In genomic region chr7:112422842-112423496, GRCh38 we compare ENCODE assay signal across 8 cellular contexts. TPM values are rescaled to one million over a fixed set of nuclear protein-coding genes. Genes with fewer than 3 reads are reported as not detected.
DNase-seq lines count a peak whose midpoint lies in the region; FAIRE-seq and TF ChIP-seq lines count a peak whose summit lies in the region.

No MANE protein-coding gene starts in this region.

- TF ChIP-seq CTCF in HL-60 (IDR thresholded peaks at IDR 0.05; ENCODE audit: insufficient read depth, low read length) (no peak), thyroid gland (IDR thresholded peaks at IDR 0.05) (no peak), D721Med (IDR thresholded peaks at IDR 0.05; ENCODE audit: insufficient read depth, missing control alignments) (no peak)

- intact Hi-C loops in thyroid gland (cut with DNase I): no loop called here

- in situ Hi-C loops in SK-MEL-5 (cut with HindIII; ENCODE audit: low pct_unique_long_range_greater_than_20kb, low sequenced_read_pairs): loop anchor here (25.0 kb wide), 1 partner anchor 661 kb away; no protein-coding TSS in a partner anchor

- H3K27me3 ChIP-seq in HL-60 (ENCODE audit: insufficient read depth, poor library complexity, severe bottlenecking): no peaks in the 10 kb centered on the region
- no peaks in the 10 kb centered on the region for H3K27me3 ChIP-seq in thyroid gland

- FAIRE-seq in D721Med (lab: Jason Lieb, UNC): no peak

- peaks cover 16 to 20% of the 10 kb centered on the region in 2 donors for H3K4me1 ChIP-seq in thyroid gland

- WGBS in thyroid gland, 2 donors: 64 to 66% methylated on average over 6 of the region's 6 CpGs

- H3K36me3 ChIP-seq in thyroid gland: no peaks in the 10 kb centered on the region

- DNase-seq in activated gamma-delta T cell treated with Interleukin-2 at 50 U/mL for 16 hours (peak; percentile 7), activated gamma-delta T cell (lab: John Stamatoyannopoulos, UW) (no peak), HL-60 (ENCODE audit: low read depth in 1 of 2, low spot score in 1 of 2) (peak; percentile 84 to 91), SK-MEL-5 (ENCODE audit: low read depth, low spot score) (peak; percentile 68), ecto neural progenitor cell (ENCODE audit: low spot score) (peak; percentile 72), lung microvascular endothelial cell (ENCODE audit: low read depth in 2 of 2) (peak; percentile 77 to 93), thyroid gland (peak; percentile 50 to 65), D721Med (ENCODE audit: insufficient read length, low spot score) (no peak)

- H3K4me3 ChIP-seq in HL-60 (replicated peaks; ENCODE audit: insufficient read depth, low read length): no peak overlapping the region
- H3K4me3 ChIP-seq in thyroid gland (replicated peaks in 1 of 3): no peak overlapping the region

- peak overlapping the region; percentile 84 for H3K27ac ChIP-seq in HL-60 (replicated peaks)
- peak overlapping the region in 2 of 3 donors; percentile 27 to 54 for H3K27ac ChIP-seq in thyroid gland

- no peak for TF ChIP-seq POLR2A in thyroid gland (IDR thresholded peaks at IDR 0.05)

- no peaks in the 10 kb centered on the region for H3K9me3 ChIP-seq in thyroid gland

RNA-seq across cellular contexts. Expression of gene IFRD1, which starts 27.3 kb away (rescaled TPM):
- 64.7 and 69.3 TPM in 2 replicates for total RNA-seq in SK-MEL-5 (2014; rRNA removed; shearing (Covaris generic))
- polyA plus RNA-seq in SK-MEL-5 (2015; cell fraction: cytosol; rRNA removed): 60.1 and 66.4 TPM in 2 replicates
- 372 and 376 TPM in 2 replicates for polyA plus RNA-seq in SK-MEL-5 (2015; cell fraction: nucleus; rRNA removed)
- total RNA-seq in lung microvascular endothelial cell (18.7 and 38.9 TPM in 2 replicates), thyroid gland (10 to 100 TPM; 34.5 to 84.8 (median 57.1) TPM)

RNA-seq across cellular contexts. Expression of gene LSMEM1, which starts 57.8 kb away (rescaled TPM):
- total RNA-seq in SK-MEL-5 (2014; rRNA removed; shearing (Covaris generic)): 0.98 and 1.2 TPM in 2 replicates
- polyA plus RNA-seq in SK-MEL-5 (2015; cell fraction: cytosol; rRNA removed): 0.50 and 1.0 TPM in 2 replicates
- polyA plus RNA-seq in SK-MEL-5 (2015; cell fraction: nucleus; rRNA removed): 33.6 and 38.8 TPM in 2 replicates
- total RNA-seq in lung microvascular endothelial cell (0.20 and 0.22 TPM in 2 replicates), thyroid gland (1 to 10 TPM in 3 of 4 donors, under 1 TPM in 1; 0.39 to 5.5 (median 1.9) TPM)

Comparison
In these comparisons a context has a peak if more than half of its experiments do, and no peak if none do; other contexts are left out.
1. DNase-seq: peak in activated gamma-delta T cell treated with Interleukin-2 at 50 U/mL for 16 hours (single experiment), HL-60 (2 of 2), SK-MEL-5 (single experiment), ecto neural progenitor cell (single experiment), lung microvascular endothelial cell (2 of 2) and thyroid gland (2 of 2); none in activated gamma-delta T cell (single experiment) and D721Med (single experiment).